17 cellular contexts compared by ENCODE assay signal in the genomic region with DNA sequence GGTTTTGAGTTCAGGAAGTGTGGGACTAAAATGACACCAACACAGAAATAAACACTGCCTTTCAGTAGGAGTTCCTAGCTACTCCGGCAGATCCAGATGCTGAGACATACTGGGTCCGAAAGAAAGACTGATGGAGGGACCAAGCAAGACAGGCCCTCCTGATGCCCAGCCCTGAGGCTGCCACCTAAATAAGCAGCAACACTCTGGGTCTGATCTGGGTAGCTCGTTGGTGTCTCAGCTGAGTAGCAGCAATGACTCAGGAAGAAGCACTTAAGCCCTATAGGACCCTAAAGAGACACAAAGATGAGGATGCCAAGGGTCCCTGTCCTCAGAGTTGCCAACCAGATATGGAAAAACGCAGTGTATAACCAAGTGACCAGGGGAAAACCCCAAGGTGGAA.
DNase-seq lines count a peak whose midpoint lies in the region; ATAC-seq and TF ChIP-seq lines count a peak whose summit lies in the region.
"Had no signal": no experiment of that assay in that cellular context is flagged by ENCODE, and none has a peak within 500 bp of the region (broad histone marks: within the 10 kb centered on the region; RNA-seq: fewer than 3 reads in every experiment).

No MANE protein-coding gene starts in this region.

- POLR2A ChIA-PET in activated naive CD8-positive, alpha-beta T cell treated with anti-CD3 and anti-CD28 coated beads, Interleukin-2, amount 10 ng/mL, durations not matched to agents 7 days and 5 days (lab: Charles Lee), result interaction anchor here (0.6 to 3.7 kb wide), 5 partner anchors 13 to 253 kb away, joined by 3 to 33 read pairs (median 7); no protein-coding TSS in a partner anchor

- peaks cover 80% of the 10 kb centered on the region for H3K4me1 Mint-ChIP-seq in T-helper 1 cell treated with Interleukin-12 subunit alpha and Interleukin-12 subunit beta and Interleukin-4 antibody, amounts not matched to agents 30 μg/mL and 1 μg/mL, for 36 hours (ENCODE audit: low read depth)
- H3K4me1 Mint-ChIP-seq in IgD-negative memory B cell (peaks cover 81 to 87% (median 84%) of the 10 kb centered on the region in 3 donors), neural progenitor cell (peaks cover 22% of the 10 kb centered on the region)
- H3K4me1 Mint-ChIP-seq in activated naive CD8-positive, alpha-beta T cell treated with anti-CD3 and anti-CD28 coated beads, Interleukin-2, amount 10 ng/mL, durations not matched to agents 7 days and 5 days, result peaks cover 85% of the 10 kb centered on the region

- TF ChIP-seq CTCF in neural progenitor cell (IDR thresholded peaks at IDR 0.05) (no peak), brain microvascular endothelial cell (IDR thresholded peaks at IDR 0.05; ENCODE audit: low read depth, low read length, missing control alignments) (no peak), MM.1S (IDR thresholded peaks at IDR 0.05; ENCODE audit: low read length) (no peak)

- H3K9me3 Mint-ChIP-seq in T-helper 1 cell treated with Interleukin-12 subunit alpha and Interleukin-12 subunit beta and Interleukin-4 antibody, amounts not matched to agents 30 μg/mL and 1 μg/mL, for 36 hours, result no peaks in the 10 kb centered on the region
- H3K9me3 Mint-ChIP-seq in IgD-negative memory B cell (no peaks in the 10 kb centered on the region), neural progenitor cell (peaks cover 4% of the 10 kb centered on the region)
- H3K9me3 Mint-ChIP-seq in activated naive CD8-positive, alpha-beta T cell treated with anti-CD3 and anti-CD28 coated beads, Interleukin-2, amount 10 ng/mL, durations not matched to agents 7 days and 5 days, result no peaks in the 10 kb centered on the region
- H3K9me3 Mint-ChIP-seq: nephron had no signal

- H3K4me1 ChIP-seq in neural progenitor cell, result peaks cover 9% of the 10 kb centered on the region
- peaks cover 42% of the 10 kb centered on the region for H3K4me1 ChIP-seq in MM.1S (ENCODE audit: low read length)

- H3K36me3 Mint-ChIP-seq in T-helper 1 cell treated with Interleukin-12 subunit alpha and Interleukin-12 subunit beta and Interleukin-4 antibody, amounts not matched to agents 30 μg/mL and 1 μg/mL, for 36 hours (ENCODE audit: low read depth), result peaks cover 29% of the 10 kb centered on the region
- peaks cover 7% of the 10 kb centered on the region for H3K36me3 Mint-ChIP-seq in IgD-negative memory B cell
- H3K36me3 Mint-ChIP-seq in activated naive CD8-positive, alpha-beta T cell treated with anti-CD3 and anti-CD28 coated beads, Interleukin-2, amount 10 ng/mL, durations not matched to agents 7 days and 5 days, result peaks cover 24% of the 10 kb centered on the region
- H3K36me3 Mint-ChIP-seq in neural progenitor cell, result peaks cover 22% of the 10 kb centered on the region

- no peaks in the 10 kb centered on the region for H3K27me3 ChIP-seq in neural progenitor cell
- no peaks in the 10 kb centered on the region for H3K27me3 ChIP-seq in brain microvascular endothelial cell (replicated peaks)
- H3K27me3 ChIP-seq in MM.1S (replicated peaks; ENCODE audit: insufficient read depth, low read length), result no peaks in the 10 kb centered on the region

- H3K36me3 ChIP-seq in neural progenitor cell (no peaks in the 10 kb centered on the region), brain microvascular endothelial cell (replicated peaks) (no peaks in the 10 kb centered on the region), MM.1S (replicated peaks; ENCODE audit: insufficient read depth, low read length) (peaks cover 12% of the 10 kb centered on the region)

- H3K79me2 ChIP-seq in neural progenitor cell (ENCODE audit: low read depth) (peaks cover 33% of the 10 kb centered on the region), MM.1S (ENCODE audit: low read length) (peaks cover 98% of the 10 kb centered on the region)

- H3F3A ChIP-seq in neural progenitor cell (ENCODE audit: low read depth) (no peaks in the 10 kb centered on the region), MM.1S (ENCODE audit: insufficient read depth, low read length) (peaks cover 19% of the 10 kb centered on the region)

- H3K4me3 ChIP-seq in neural progenitor cell (no peak overlapping the region), brain microvascular endothelial cell (ENCODE audit: low read depth, low read length) (no peak overlapping the region), MM.1S (ENCODE audit: low read length) (no peak overlapping the region)

- peak overlapping the region; percentile 78 for H3K4me3 Mint-ChIP-seq in T-helper 1 cell treated with Interleukin-12 subunit alpha and Interleukin-12 subunit beta and Interleukin-4 antibody, amounts not matched to agents 30 μg/mL and 1 μg/mL, for 36 hours
- H3K4me3 Mint-ChIP-seq in IgD-negative memory B cell (peak overlapping the region; percentile 54 to 94 (median 74)), neural progenitor cell (no peak overlapping the region)
- H3K4me3 Mint-ChIP-seq in activated naive CD8-positive, alpha-beta T cell treated with anti-CD3 and anti-CD28 coated beads, Interleukin-2, amount 10 ng/mL, durations not matched to agents 7 days and 5 days, result peak overlapping the region; percentile 78
- H3K4me3 Mint-ChIP-seq: nephron had no signal

- in situ Hi-C loops in brain microvascular endothelial cell (cut with HindIII; ENCODE audit: low pct_ligation_motif_present, low sequenced_read_pairs), result no loop called here

- H3K4me2 ChIP-seq in neural progenitor cell (no peak overlapping the region), MM.1S (ENCODE audit: low read depth, low read length) (no peak overlapping the region)

- no peaks in the 10 kb centered on the region for H3K9me2 ChIP-seq in MM.1S (replicated peaks; ENCODE audit: insufficient read depth, low read length)

- H3K9me3 ChIP-seq in neural progenitor cell (ENCODE audit: low read depth), result no peaks in the 10 kb centered on the region
- H3K9me3 ChIP-seq in MM.1S (replicated peaks; ENCODE audit: insufficient read depth, low read length), result no peaks in the 10 kb centered on the region

- H3K27me3 Mint-ChIP-seq in T-helper 1 cell treated with Interleukin-12 subunit alpha and Interleukin-12 subunit beta and Interleukin-4 antibody, amounts not matched to agents 30 μg/mL and 1 μg/mL, for 36 hours (ENCODE audit: low read depth), result no peaks in the 10 kb centered on the region
- peaks cover 1% of the 10 kb centered on the region for H3K27me3 Mint-ChIP-seq in IgD-negative memory B cell
- no peaks in the 10 kb centered on the region for H3K27me3 Mint-ChIP-seq in activated naive CD8-positive, alpha-beta T cell treated with anti-CD3 and anti-CD28 coated beads, Interleukin-2, amount 10 ng/mL, durations not matched to agents 7 days and 5 days
- H3K27me3 Mint-ChIP-seq in neural progenitor cell (ENCODE audit: insufficient read depth, low read depth), result peaks cover 2% of the 10 kb centered on the region
- H3K27me3 Mint-ChIP-seq: type B pancreatic cell had no signal

- H2AFZ ChIP-seq in neural progenitor cell (replicated peaks) (no peak overlapping the region), MM.1S (ENCODE audit: low read length) (no peak overlapping the region)

- H4K20me1 ChIP-seq in neural progenitor cell (ENCODE audit: low read depth) (no peaks in the 10 kb centered on the region), MM.1S (ENCODE audit: insufficient read depth, low read length) (peaks cover 19% of the 10 kb centered on the region)

- DNase-seq in T-helper 1 cell, result no peak
- DNase-seq in activated naive CD8-positive, alpha-beta T cell treated with anti-CD3 and anti-CD28 coated beads, Interleukin-2, amount 10 ng/mL, durations not matched to agents 7 days and 5 days, result no peak
- DNase-seq in neural progenitor cell (ENCODE audit: low spot score), result no peak
- no peak for DNase-seq in brain microvascular endothelial cell
- no peak for DNase-seq in MM.1S
- no peak for DNase-seq in SW 1271 (lab: John Stamatoyannopoulos, UW)
- DNase-seq: KBM-7; left ventricle myocardium superior; NCI-H1417; NK-92 treated with Interleukin-12 subunit alpha and Interleukin-12 subunit beta, amount 100 ng/mL, for 24 hours; right cardiac atrium had no signal

- H3K27ac Mint-ChIP-seq in T-helper 1 cell treated with Interleukin-12 subunit alpha and Interleukin-12 subunit beta and Interleukin-4 antibody, amounts not matched to agents 30 μg/mL and 1 μg/mL, for 36 hours, result peak overlapping the region; percentile 98
- H3K27ac Mint-ChIP-seq in IgD-negative memory B cell (peak overlapping the region; percentile 88 to 94 (median 92)), neural progenitor cell (peak overlapping the region; percentile 38)
- peak overlapping the region; percentile 94 for H3K27ac Mint-ChIP-seq in activated naive CD8-positive, alpha-beta T cell treated with anti-CD3 and anti-CD28 coated beads, Interleukin-2, amount 10 ng/mL, durations not matched to agents 7 days and 5 days
- H3K27ac Mint-ChIP-seq: nephron had no signal

- H3K27ac ChIP-seq in neural progenitor cell (no peak overlapping the region), brain microvascular endothelial cell (no peak overlapping the region), MM.1S (ENCODE audit: low read length) (no peak overlapping the region)
- H3K27ac ChIP-seq: 22Rv1 had no signal

- ATAC-seq in activated naive CD8-positive, alpha-beta T cell treated with anti-CD3 and anti-CD28 coated beads, Interleukin-2, amount 10 ng/mL, durations not matched to agents 7 days and 5 days (ENCODE audit: low read depth), result no peak
- ATAC-seq: left ventricle myocardium superior, right cardiac atrium, Right ventricle myocardium inferior had no signal

- H3K9ac ChIP-seq in neural progenitor cell, result no peak overlapping the region
- no peak overlapping the region for H3K9ac ChIP-seq in MM.1S (ENCODE audit: low read length)

Comparison
In these comparisons a context has a peak if more than half of its experiments do, and no peak if none do; other contexts are left out.
1. H3K27ac Mint-ChIP-seq: peak in every context shown above with its lines; median percentile 98 in T-helper 1 cell treated with Interleukin-12 subunit alpha and Interleukin-12 subunit beta and Interleukin-4 antibody, amounts not matched to agents 30 μg/mL and 1 μg/mL, for 36 hours; 94 in activated naive CD8-positive, alpha-beta T cell treated with anti-CD3 and anti-CD28 coated beads, Interleukin-2, amount 10 ng/mL, durations not matched to agents 7 days and 5 days; 92 in IgD-negative memory B cell; 38 in neural progenitor cell.